In the genomic region with DNA sequence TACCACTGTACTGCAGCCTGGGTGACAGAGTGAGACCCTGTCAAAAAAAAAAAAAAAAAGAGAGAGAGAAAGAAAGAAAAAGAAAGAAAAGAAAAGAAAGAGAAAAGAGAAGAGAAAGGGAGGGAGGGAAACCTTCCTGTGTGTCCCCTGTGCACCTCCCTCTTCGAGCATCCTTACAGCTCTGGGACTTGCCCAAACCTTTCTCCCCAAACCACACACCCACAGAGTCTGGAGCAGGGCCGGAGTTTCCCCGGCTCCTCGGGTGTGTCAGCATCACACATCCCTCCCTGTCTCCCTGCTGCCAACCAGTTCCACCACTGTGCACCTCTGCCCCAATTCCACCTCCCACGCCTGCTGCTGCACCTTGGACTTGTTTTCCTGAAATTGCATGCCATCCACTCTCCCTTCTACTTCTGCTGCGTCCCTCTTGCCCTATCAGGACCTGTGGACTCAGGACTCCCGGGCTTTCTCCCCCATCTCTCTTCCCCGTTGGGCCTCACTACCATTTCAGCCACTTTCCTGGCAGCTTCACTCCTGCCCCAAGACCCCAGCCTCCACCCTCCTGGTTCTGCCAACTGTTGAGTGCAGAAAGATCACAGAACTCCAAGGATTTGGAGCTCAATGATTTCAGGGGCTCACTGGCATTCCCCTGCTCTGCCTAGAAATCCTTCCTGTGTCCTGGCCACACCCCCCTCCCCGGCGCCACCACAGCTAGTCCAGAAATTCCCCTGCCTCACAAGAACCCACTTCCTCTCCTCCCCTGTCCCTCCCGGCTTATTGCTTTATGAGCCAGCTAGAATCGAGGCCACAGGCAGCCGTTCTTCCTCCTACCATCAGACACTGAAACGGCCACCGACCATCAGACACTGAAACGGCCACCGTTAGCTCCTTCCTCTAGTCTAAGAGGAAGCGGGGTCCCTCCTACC, we compare ENCODE assay signal across 8 cellular contexts. TPM values are rescaled to one million over a fixed set of nuclear protein-coding genes. Genes with fewer than 3 reads are reported as not detected.
DNase-seq lines count a peak whose midpoint lies in the region; ATAC-seq and TF ChIP-seq lines count a peak whose summit lies in the region.

No MANE protein-coding gene starts in this region.

- DNase-seq in GM10248 (ENCODE audit: extremely low spot score) (peak; percentile 63), NCI-H226 (peak; percentile 55), left lobe of liver (ENCODE audit: low spot score) (peak; percentile 89), type B pancreatic cell (ENCODE audit: extremely low spot score, unreplicated experiment) (no peak), NCI-H446 treated with DMSO at 0.1 percent for 48 hours (lab: John Stamatoyannopoulos, UW) (no peak), inferior parietal cortex (ENCODE audit: extremely low spot score) (no peak)
- no peak for DNase-seq in activated naive CD8-positive, alpha-beta T cell treated with anti-CD3 and anti-CD28 coated beads, Interleukin-2, amount 10 ng/mL, durations not matched to agents 7 days and 5 days

- POLR2A ChIA-PET in GM10248 (lab: Yijun Ruan, JAX) = interaction anchor here (1.2 kb wide), 1 partner anchor 13 kb away, joined by 3 read pairs; no protein-coding TSS in a partner anchor
- POLR2A ChIA-PET in activated naive CD8-positive, alpha-beta T cell treated with anti-CD3 and anti-CD28 coated beads, Interleukin-2, amount 10 ng/mL, durations not matched to agents 7 days and 5 days (lab: Charles Lee) = interaction anchor here (0.7 to 1.4 kb wide), 2 partner anchors 8 to 81 kb away, joined by 4 read pairs; no protein-coding TSS in a partner anchor

- H3K4me3 Mint-ChIP-seq in activated naive CD8-positive, alpha-beta T cell treated with anti-CD3 and anti-CD28 coated beads, Interleukin-2, amount 10 ng/mL, durations not matched to agents 7 days and 5 days = peak overlapping the region; percentile 71
- peak overlapping the region; percentile 72 for H3K4me3 Mint-ChIP-seq in type B pancreatic cell

- TF ChIP-seq CTCF in GM10248 (IDR thresholded peaks at IDR 0.05; ENCODE audit: control extremely low read depth, extremely low read depth, low read depth, missing control alignments) (no peak), type B pancreatic cell (conservative IDR thresholded peaks at IDR 0.05) (no peak)

- no peaks in the 10 kb centered on the region for H3K9me3 Mint-ChIP-seq in activated naive CD8-positive, alpha-beta T cell treated with anti-CD3 and anti-CD28 coated beads, Interleukin-2, amount 10 ng/mL, durations not matched to agents 7 days and 5 days
- no peaks in the 10 kb centered on the region for H3K9me3 Mint-ChIP-seq in type B pancreatic cell

- ATAC-seq in activated naive CD8-positive, alpha-beta T cell treated with anti-CD3 and anti-CD28 coated beads, Interleukin-2, amount 10 ng/mL, durations not matched to agents 7 days and 5 days (ENCODE audit: low read depth) = peak; percentile 44
- ATAC-seq in left lobe of liver (peak; percentile 62), GM18870 (IDR thresholded peaks at IDR 0.05; ENCODE audit: unreplicated experiment) (no peak)

- no peaks in the 10 kb centered on the region for H3K27me3 Mint-ChIP-seq in activated naive CD8-positive, alpha-beta T cell treated with anti-CD3 and anti-CD28 coated beads, Interleukin-2, amount 10 ng/mL, durations not matched to agents 7 days and 5 days
- no peaks in the 10 kb centered on the region for H3K27me3 Mint-ChIP-seq in type B pancreatic cell

- CTCF ChIA-PET in GM10248 (lab: Yijun Ruan, JAX) = interaction anchor here (0.8 to 17.8 kb wide), 5 partner anchors 9 to 187 kb away, joined by 3 to 266 read pairs (median 10); a partner anchor contains a TSS

- H3K4me1 Mint-ChIP-seq in activated naive CD8-positive, alpha-beta T cell treated with anti-CD3 and anti-CD28 coated beads, Interleukin-2, amount 10 ng/mL, durations not matched to agents 7 days and 5 days = peaks cover 13% of the 10 kb centered on the region
- peaks cover 16% of the 10 kb centered on the region for H3K4me1 Mint-ChIP-seq in type B pancreatic cell (ENCODE audit: unreplicated experiment)

- H3K27ac Mint-ChIP-seq in activated naive CD8-positive, alpha-beta T cell treated with anti-CD3 and anti-CD28 coated beads, Interleukin-2, amount 10 ng/mL, durations not matched to agents 7 days and 5 days = peak overlapping the region; percentile 86
- peak overlapping the region; percentile 95 for H3K27ac Mint-ChIP-seq in type B pancreatic cell

- H3K36me3 Mint-ChIP-seq in activated naive CD8-positive, alpha-beta T cell treated with anti-CD3 and anti-CD28 coated beads, Interleukin-2, amount 10 ng/mL, durations not matched to agents 7 days and 5 days = peaks cover 3% of the 10 kb centered on the region
- peaks cover 3% of the 10 kb centered on the region for H3K36me3 Mint-ChIP-seq in type B pancreatic cell

RNA-seq across cellular contexts. Expression of a gene that starts 3.7 kb away (rescaled TPM):
- 1 to 10 TPM; 7.5 to 8.2 TPM for total RNA-seq in activated naive CD8-positive, alpha-beta T cell treated with anti-CD3 and anti-CD28 coated beads, Interleukin-2, amount 10 ng/mL, durations not matched to agents 7 days and 5 days
- 3.6 TPM for total RNA-seq in left lobe of liver
- 11.5 and 14.1 TPM in 2 replicates for total RNA-seq in type B pancreatic cell (ENCODE audit: low replicate concordance)

RNA-seq across cellular contexts. Expression of a gene that starts 17.9 kb away (rescaled TPM):
- 10 to 100 TPM; 15.9 to 17.1 TPM for total RNA-seq in activated naive CD8-positive, alpha-beta T cell treated with anti-CD3 and anti-CD28 coated beads, Interleukin-2, amount 10 ng/mL, durations not matched to agents 7 days and 5 days
- total RNA-seq in left lobe of liver (14.1 TPM), type B pancreatic cell (ENCODE audit: low replicate concordance) (15.9 and 31.2 TPM in 2 replicates)

RNA-seq across cellular contexts. Expression of a gene that starts 18.0 kb away (rescaled TPM):
- 10 to 100 TPM; 28.3 to 30.2 TPM for total RNA-seq in activated naive CD8-positive, alpha-beta T cell treated with anti-CD3 and anti-CD28 coated beads, Interleukin-2, amount 10 ng/mL, durations not matched to agents 7 days and 5 days
- total RNA-seq in left lobe of liver (199 TPM), type B pancreatic cell (ENCODE audit: low replicate concordance) (48.5 and 84.6 TPM in 2 replicates)

RNA-seq across cellular contexts. Expression of a gene that starts 30.2 kb away (rescaled TPM):
- under 1 TPM; 0.78 to 0.85 TPM for total RNA-seq in activated naive CD8-positive, alpha-beta T cell treated with anti-CD3 and anti-CD28 coated beads, Interleukin-2, amount 10 ng/mL, durations not matched to agents 7 days and 5 days
- total RNA-seq in left lobe of liver = 0.53 TPM
- 31.9 and 116 TPM in 2 replicates for total RNA-seq in type B pancreatic cell (ENCODE audit: low replicate concordance)

RNA-seq across cellular contexts. Expression of a gene that starts 56.1 kb away (rescaled TPM):
- total RNA-seq in activated naive CD8-positive, alpha-beta T cell treated with anti-CD3 and anti-CD28 coated beads, Interleukin-2, amount 10 ng/mL, durations not matched to agents 7 days and 5 days = 10 to 100 TPM; 28.5 to 36.0 TPM
- 3.4 TPM for total RNA-seq in left lobe of liver
- total RNA-seq in type B pancreatic cell (ENCODE audit: low replicate concordance) = 18.7 and 27.5 TPM in 2 replicates

Comparison
In these comparisons a context has a peak if more than half of its experiments do, and no peak if none do; other contexts are left out.
1. DNase-seq: peak in GM10248 (single experiment), NCI-H226 (single experiment) and left lobe of liver (single experiment); none in activated naive CD8-positive, alpha-beta T cell treated with anti-CD3 and anti-CD28 coated beads, Interleukin-2, amount 10 ng/mL, durations not matched to agents 7 days and 5 days (single experiment), type B pancreatic cell (single experiment), NCI-H446 treated with DMSO at 0.1 percent for 48 hours (single experiment) and inferior parietal cortex (single experiment).